8 cellular contexts compared by ENCODE assay signal in the genomic region with DNA sequence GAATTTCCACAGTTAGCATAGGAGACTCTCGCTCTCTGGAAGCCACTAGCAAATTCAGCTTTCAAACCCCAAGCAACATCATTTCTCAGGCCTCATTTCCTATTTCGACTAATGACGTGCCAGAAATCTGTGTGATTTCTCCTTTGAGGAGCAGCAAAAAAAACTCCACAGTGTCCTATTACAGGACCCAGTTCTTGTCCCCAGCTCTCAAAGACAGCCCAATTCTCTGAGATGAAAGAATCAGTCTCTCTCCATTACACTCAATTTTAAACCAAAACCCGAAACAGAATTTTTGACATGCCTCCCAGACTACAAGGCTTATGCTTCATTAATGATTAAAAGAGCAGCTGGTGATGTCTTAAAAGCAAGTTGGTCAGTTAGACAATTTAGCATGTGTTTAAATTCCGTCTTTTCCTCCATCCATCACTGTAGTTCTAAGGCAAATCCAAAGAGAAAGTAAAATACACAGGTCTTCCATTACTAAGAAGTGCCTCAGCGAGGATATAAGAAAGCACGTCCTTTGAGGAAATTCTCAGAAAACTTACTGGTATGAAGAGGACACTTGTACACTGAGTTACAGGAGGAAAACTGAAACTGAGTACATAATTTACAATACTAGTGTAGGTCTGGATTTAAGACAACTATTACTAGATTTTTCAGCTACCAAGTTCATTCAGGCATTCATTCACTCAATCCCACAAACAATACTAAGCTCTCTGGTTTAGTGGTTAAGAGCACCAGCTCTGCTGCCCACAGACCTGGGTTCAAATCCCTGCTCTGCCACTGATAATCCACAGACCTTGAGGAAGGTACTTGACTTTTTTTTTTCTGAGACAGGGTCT. TPM values are rescaled to one million over a fixed set of nuclear protein-coding genes. Genes with fewer than 3 reads are reported as not detected.
A peak's percentile ranks its signal among the peaks of the same experiment; 100 is the strongest.
DNase-seq lines count a peak whose midpoint lies in the region; ATAC-seq lines count a peak whose summit lies in the region.

No MANE protein-coding gene starts in this region.

- H3F3A ChIP-seq in GM23248 (ENCODE audit: insufficient read depth), result peaks cover 49% of the 10 kb centered on the region

- no peaks in the 10 kb centered on the region for H3K9me3 ChIP-seq in GM23248 (ENCODE audit: low read depth)

- no peaks in the 10 kb centered on the region for H3K36me3 ChIP-seq in GM23248 (ENCODE audit: low read depth)

- in situ Hi-C loops in GM23248 (cut with MboI) (no loop called here), KBM-7 (cut with MboI; ENCODE audit: low pct_unique_long_range_greater_than_20kb, low sequenced_read_pairs) (no loop called here)

- H4K20me1 ChIP-seq in GM23248 (ENCODE audit: insufficient read depth), result no peaks in the 10 kb centered on the region

- peaks cover 90% of the 10 kb centered on the region for H3K79me2 ChIP-seq in GM23248 (ENCODE audit: insufficient read depth)

- no peak for ATAC-seq in GM18868 (IDR thresholded peaks at IDR 0.05; ENCODE audit: unreplicated experiment)

- peak overlapping the region; percentile 86 for H3K27ac ChIP-seq in GM23248

- H2AFZ ChIP-seq in GM23248, result peak overlapping the region; percentile 57

- H3K9me2 ChIP-seq in GM23248 (ENCODE audit: insufficient read depth), result no peaks in the 10 kb centered on the region

- WGBS in GM23248 (ENCODE audit: low coverage in 1 of 2, low lambda C conversion rate in 2 of 2, missing lambda C conversion rate in 2 of 2), 2 experiments, result 3 to 6% methylated on average over 7 of the region's 7 CpGs

- peak overlapping the region; percentile 80 for H3K9ac ChIP-seq in GM23248

- H3K4me2 ChIP-seq in GM23248 (ENCODE audit: unreplicated experiment), result peak overlapping the region; percentile 91

- DNase-seq in Daoy (ENCODE audit: low read depth) (peak; percentile 60), GM23248 (peak; percentile 65), glomerular visceral epithelial cell (ENCODE audit: extremely low spot score) (peak; percentile 87), KBM-7 (no peak), HuH-7.5 (ENCODE audit: low spot score) (no peak)
- DNase-seq in activated CD4-positive, alpha-beta T cell treated with anti-CD3 and anti-CD28 coated beads, Interleukin-2, amount 50 U/mL, for 48 hours, result peak; percentile 58 to 62
- DNase-seq in stimulated activated CD4-positive, alpha-beta T cell treated with anti-CD3 and anti-CD28 coated beads, Interleukin-1b, Interleukin-23, amount 100 ng/mL, for 48 hours, result peak; percentile 57

- H3K4me3 ChIP-seq in GM23248, result peak overlapping the region; percentile 72

- peaks cover 34% of the 10 kb centered on the region for H3K4me1 ChIP-seq in GM23248 (ENCODE audit: insufficient read depth)

- no peaks in the 10 kb centered on the region for H3K27me3 ChIP-seq in GM23248 (replicated peaks; ENCODE audit: insufficient read depth)

RNA-seq across cellular contexts. Expression of a gene that starts 12.5 kb away (rescaled TPM):
- total RNA-seq in Daoy (2014; rRNA removed; shearing (Covaris generic)), result 13.7 and 14.9 TPM in 2 replicates
- 31.0 and 50.2 TPM in 2 replicates for total RNA-seq in GM23248 (2014; rRNA removed; shearing (Covaris generic))
- 25.5 and 27.3 TPM in 2 replicates for polyA plus RNA-seq in GM23248 (2016; fragmentation: Nextera tagmentation; extraction: Ambion mirVana)

RNA-seq across cellular contexts. Expression of a gene that starts 12.9 kb away (rescaled TPM):
- 1.1 and 1.5 TPM in 2 replicates for total RNA-seq in Daoy (2014; rRNA removed; shearing (Covaris generic))
- total RNA-seq in GM23248 (2014; rRNA removed; shearing (Covaris generic)), result 1.0 and 3.6 TPM in 2 replicates
- 2.2 and 3.2 TPM in 2 replicates for polyA plus RNA-seq in GM23248 (2016; fragmentation: Nextera tagmentation; extraction: Ambion mirVana)

Comparison
In these comparisons a context has a peak if more than half of its experiments do, and no peak if none do; other contexts are left out.
1. DNase-seq: peak in Daoy (single experiment), GM23248 (single experiment), activated CD4-positive, alpha-beta T cell treated with anti-CD3 and anti-CD28 coated beads, Interleukin-2, amount 50 U/mL, for 48 hours (2 of 2), glomerular visceral epithelial cell (single experiment) and stimulated activated CD4-positive, alpha-beta T cell treated with anti-CD3 and anti-CD28 coated beads, Interleukin-1b, Interleukin-23, amount 100 ng/mL, for 48 hours (single experiment); none in KBM-7 (single experiment) and HuH-7.5 (single experiment).